Comparison of ENCODE assay signal across 12 cellular contexts in genomic region chr7:26685636-26686035, GRCh38.
"Had no signal": no experiment of that assay in that cellular context is flagged by ENCODE, and none has a peak within 500 bp of the region (broad histone marks: within the 10 kb centered on the region; RNA-seq: fewer than 3 reads in every experiment).

No MANE protein-coding gene starts in this region.

- ATAC-seq: gastrocnemius medialis, left colon had no signal

- H3K27me3 ChIP-seq: colonic mucosa, gastrocnemius medialis had no signal

- H3K9me3 ChIP-seq: colonic mucosa, gastrocnemius medialis, mucosa of descending colon had no signal

- H3K27ac ChIP-seq: colonic mucosa, gastrocnemius medialis, parathyroid adenoma had no signal

- H3K36me3 ChIP-seq: colonic mucosa, gastrocnemius medialis had no signal

- H3K4me1 ChIP-seq: parathyroid adenoma had no signal

- DNase-seq: activated B cell treated with CpG ODN at 0.5 μM for 24 hours; activated CD4-positive, alpha-beta T cell treated with anti-CD3 and anti-CD28 coated beads for 48 hours; activated effector memory CD4-positive, alpha-beta T cell treated with anti-CD3 and anti-CD28 coated beads, Interleukin-2, amount 50 U/mL, for 16 hours; activated T-cell treated with anti-CD3 and anti-CD28 coated beads, Interleukin-2, amount 50 U/mL, for 48 hours; caudate nucleus; colonic mucosa; effector CD4-positive, alpha-beta T cell; gastrocnemius medialis; left colon; stimulated activated CD4-positive, alpha-beta T cell treated with anti-CD3 and anti-CD28 coated beads, Interleukin-1b, Interleukin-23, amount 100 ng/mL, for 48 hours had no signal

- H3K4me3 ChIP-seq: colonic mucosa, gastrocnemius medialis, mucosa of descending colon had no signal
